8 cellular contexts compared by ENCODE assay signal in genomic region chr11:59206635-59207034, GRCh38. TPM values are rescaled to one million over a fixed set of nuclear protein-coding genes. Genes with fewer than 3 reads are reported as not detected.
A peak's percentile ranks its signal among the peaks of the same experiment; 100 is the strongest.
DNase-seq lines count a peak whose midpoint lies in the region; ATAC-seq, FAIRE-seq and TF ChIP-seq lines count a peak whose summit lies in the region.

No MANE protein-coding gene starts in this region.

- CTCF ChIA-PET in K562 (lab: Yijun Ruan, JAX; ENCODE audit: low intra/inter-chr PET ratio) (interaction anchor here (3.6 kb wide), 1 partner anchor 36 kb away, joined by 36 read pairs; the partner anchor contains the start of gene DTX4), HepG2 (lab: Yijun Ruan, JAX; ENCODE audit: low intra/inter-chr PET ratio, low total read pairs) (interaction anchor here (2.2 to 4.2 kb wide), 2 partner anchors 20 to 35 kb away, joined by 5 to 77 read pairs; partner anchors contain the start of gene DTX4)

- FAIRE-seq in K562 (lab: Jason Lieb, UNC) (peak; percentile 49), HepG2 (lab: Jason Lieb, UNC) (peak; percentile 70)

- no peaks in the 10 kb centered on the region for H3K9me3 ChIP-seq in heart left ventricle
- H3K9me3 ChIP-seq in K562 (replicated peaks; ENCODE audit: control insufficient read depth, insufficient read depth, low read depth, low read length) = no peaks in the 10 kb centered on the region
- no peaks in the 10 kb centered on the region for H3K9me3 ChIP-seq in HepG2 (ENCODE audit: low read length)
- H3K9me3 ChIP-seq in suprapubic skin = no peaks in the 10 kb centered on the region

- H3K27ac ChIP-seq in heart left ventricle = peak overlapping the region in 1 of 12 donors; percentile 10
- no peak overlapping the region for H3K27ac ChIP-seq in K562 (ENCODE audit: extremely low read depth, low read depth, low read length)
- no peak overlapping the region for H3K27ac ChIP-seq in HepG2 (ENCODE audit: extremely low read length, insufficient read depth, low read length)
- no peak overlapping the region for H3K27ac ChIP-seq in suprapubic skin

- peak in 1 of 2 experiments; percentile 47; a peak in 2 of 4 replicates for TF ChIP-seq RAD21 in K562 (CRISPR knock-in tag; conservative IDR thresholded peaks at IDR 0.05 in 1 of 2, IDR thresholded peaks at IDR 0.05 in 1 of 2)
- TF ChIP-seq RAD21 in HepG2 (CRISPR knock-in tag; IDR thresholded peaks at IDR 0.05) = no peak

- H4K20me1 ChIP-seq in K562 (replicated peaks; ENCODE audit: control insufficient read depth, insufficient read depth, low read length) (no peaks in the 10 kb centered on the region; the same call in 1 of the 2 replicates), HepG2 (ENCODE audit: insufficient read depth, low read length) (no peaks in the 10 kb centered on the region)

- TF ChIP-seq EP300 in K562 (IDR thresholded peaks at IDR 0.05; ENCODE audit: low read length) = no peak
- no peak for TF ChIP-seq EP300 in HepG2 (IDR thresholded peaks at IDR 0.05; ENCODE audit: low read depth in 2 of 2, low read length in 2 of 2)
- no peak for TF ChIP-seq EP300 in HepG2 (CRISPR knock-in tag; IDR thresholded peaks at IDR 0.05; ENCODE audit: borderline replicate concordance)
- no peak for TF ChIP-seq EP300 in suprapubic skin (IDR thresholded peaks at IDR 0.05)

- no peak overlapping the region for H3K9ac ChIP-seq in K562 (ENCODE audit: insufficient read depth in 1 of 2, low read depth in 2 of 2, low read length in 2 of 2)
- H3K9ac ChIP-seq in HepG2 (ENCODE audit: insufficient read depth, low read depth, low read length) = no peak overlapping the region

- no peaks in the 10 kb centered on the region for H3K27me3 ChIP-seq in heart left ventricle
- peaks cover 4 to 24% of the 10 kb centered on the region in 2 experiments; a peak in 3 of 5 replicates for H3K27me3 ChIP-seq in K562 (ENCODE audit: control insufficient read depth in 2 of 2, insufficient read depth in 2 of 2, low read length in 2 of 2)
- H3K27me3 ChIP-seq in HepG2 (ENCODE audit: control insufficient read depth in 1 of 2, insufficient read depth in 2 of 2, low read length in 2 of 2) = no peaks in the 10 kb centered on the region
- H3K27me3 ChIP-seq in suprapubic skin = no peaks in the 10 kb centered on the region

- intact Hi-C loops in heart left ventricle (cut with DNase I) (loop anchor here in 8 of 10 donors (1.0 to 5.0 kb wide), 4 partner anchors 35 to 78 kb away; no protein-coding TSS in a partner anchor), Right ventricle myocardium inferior (cut with DNase I) (loop anchor here (1.0 to 5.0 kb wide), 2 partner anchors 35 to 76 kb away; no protein-coding TSS in a partner anchor), K562 (cut with micrococcal nuclease) (loop anchor here (1.0 kb wide), 1 partner anchor 78 kb away; no protein-coding TSS in a partner anchor), HepG2 (cut with micrococcal nuclease; ENCODE audit: unreplicated experiment) (loop anchor here (1.0 to 10.0 kb wide), 2 partner anchors 62 to 226 kb away; partner anchors contain the start of gene FAM111A)

- WGBS in heart left ventricle, 4 donors = 55 to 61% (median 60%) methylated on average over 4 of the region's 4 CpGs
- WGBS in K562 (ENCODE audit: insufficient coverage, low coverage, missing lambda C conversion rate) = 0% methylated on average over 4 of the region's 4 CpGs
- WGBS in HepG2 (ENCODE audit: low lambda C conversion rate) = 66% methylated on average over 3 of the region's 4 CpGs
- WGBS in suprapubic skin = 60% methylated on average over 4 of the region's 4 CpGs

- POLR2A ChIA-PET in K562 (lab: Yijun Ruan, JAX) = interaction anchor here (0.6 to 1.2 kb wide), 2 partner anchors 16 to 38 kb away, joined by 3 read pairs; no protein-coding TSS in a partner anchor
- POLR2A ChIA-PET in HepG2 (lab: Yijun Ruan, JAX) = interaction anchor here (1.0 kb wide), 1 partner anchor 35 kb away, joined by 4 read pairs; the partner anchor contains the start of gene DTX4

- 0 out of 2 replicates have a peak overlapping the region, but pooled peaks have one; percentile 32 for H2AFZ ChIP-seq in K562 (ENCODE audit: low read depth, low read length)
- no peak overlapping the region for H2AFZ ChIP-seq in HepG2 (ENCODE audit: low read length)

- H3K36me3 ChIP-seq in heart left ventricle (peaks cover 0 to 36% (median 3%) of the 10 kb centered on the region in 9 donors), K562 (ENCODE audit: control insufficient read depth, insufficient read depth, low read length) (no peaks in the 10 kb centered on the region), HepG2 (replicated peaks in 1 of 2; ENCODE audit: control insufficient read depth in 1 of 2, insufficient read depth in 2 of 2, low read length in 2 of 2) (peaks cover 3 to 5% of the 10 kb centered on the region in 2 experiments; a peak in 2 of 5 replicates), suprapubic skin (peaks cover 5% of the 10 kb centered on the region)

- H3K9me1 ChIP-seq in K562 (ENCODE audit: control insufficient read depth, insufficient read depth, low read length) = no peaks in the 10 kb centered on the region

- in situ Hi-C loops in K562 (cut with MboI) = no loop called here
- in situ Hi-C loops in HepG2 (cut with HindIII; ENCODE audit: extremely low pct_ligation_motif_present, low pct_unique_long_range_greater_than_20kb) = loop anchor here (5.0 kb wide), 2 partner anchors 34 to 226 kb away; partner anchors contain the start of gene DTX4

- H3K4me2 ChIP-seq in K562 (ENCODE audit: insufficient read depth, low read length) (no peak overlapping the region; the same call in 1 of the 2 replicates), HepG2 (ENCODE audit: low read depth, low read length) (no peak overlapping the region)

- TF ChIP-seq POLR2A in heart left ventricle (IDR thresholded peaks at IDR 0.05) (no peak), K562 (conservative IDR thresholded peaks at IDR 0.05) (no peak), HepG2 (IDR thresholded peaks at IDR 0.05; ENCODE audit: insufficient read depth in 1 of 2, low read depth in 2 of 2, low read length in 2 of 2) (no peak), suprapubic skin (IDR thresholded peaks at IDR 0.05) (no peak)

- BruUV-seq in K562 (replicated peaks; lab: Mats Ljungman, UMichigan) = no TSS peak
- BruUV-seq in HepG2 (replicated peaks; lab: Mats Ljungman, UMichigan) = no TSS peak

- DNase-seq in heart left ventricle (peak in 2 of 5 donors; percentile 32 to 60), Right ventricle myocardium inferior (ENCODE audit: missing footprints) (no peak), NCI-H1105 treated with DMSO at 0.1 percent for 48 hours (lab: John Stamatoyannopoulos, UW) (peak; percentile 41), K562 (ENCODE audit: extremely low read depth in 1 of 4, low spot score in 3 of 4) (peak; percentile 30 to 53 (median 35)), HepG2 (ENCODE audit: low spot score) (peak; percentile 42), NCI-H2081 treated with DMSO at 0.1 percent for 48 hours (lab: John Stamatoyannopoulos, UW) (no peak), suprapubic skin (ENCODE audit: low spot score in 2 of 2) (no peak)

- peaks cover 0 to 25% (median 6%) of the 10 kb centered on the region in 12 donors for H3K4me1 ChIP-seq in heart left ventricle
- H3K4me1 ChIP-seq in K562 (replicated peaks in 1 of 2; ENCODE audit: control insufficient read depth in 2 of 2, insufficient read depth in 2 of 2, low read length in 2 of 2) = no peaks in the 10 kb centered on the region
- H3K4me1 ChIP-seq in HepG2 (ENCODE audit: insufficient read depth, low read length) = peaks cover 1% of the 10 kb centered on the region; the same call in 1 of the 2 replicates
- peaks cover 10% of the 10 kb centered on the region for H3K4me1 ChIP-seq in suprapubic skin

- no peaks in the 10 kb centered on the region for H3K79me2 ChIP-seq in K562 (ENCODE audit: control insufficient read depth, insufficient read depth, low read length)
- H3K79me2 ChIP-seq in HepG2 (ENCODE audit: insufficient read depth, low read length) = no peaks in the 10 kb centered on the region

- peak in 11 of 12 donors; percentile 31 to 59 (median 48) for TF ChIP-seq CTCF in heart left ventricle (IDR thresholded peaks at IDR 0.05)
- TF ChIP-seq CTCF in K562 (IDR thresholded peaks at IDR 0.05 in 2 of 3, conservative IDR thresholded peaks at IDR 0.05 in 1 of 3; ENCODE audit: insufficient read depth in 2 of 3, low read depth in 1 of 3, low read length in 3 of 3) = peak; percentile 60 to 70 (median 64)
- peak; percentile 65 for TF ChIP-seq CTCF in HepG2 (CRISPR knock-in tag; IDR thresholded peaks at IDR 0.05)
- peak in 1 of 2 donors; percentile 37 for TF ChIP-seq CTCF in suprapubic skin (IDR thresholded peaks at IDR 0.05)

- ATAC-seq in heart left ventricle (peak in 1 of 4 donors; percentile 61), Right ventricle myocardium inferior (no peak), K562 (peak; percentile 89), HepG2 (peak; percentile 88), HG03354 (IDR thresholded peaks at IDR 0.05; ENCODE audit: poor library complexity, severe bottlenecking, unreplicated experiment) (no peak)

- H3K4me3 ChIP-seq in heart left ventricle (no peak overlapping the region), K562 (no peak overlapping the region), HepG2 (replicated peaks in 1 of 3; ENCODE audit: insufficient read depth in 1 of 3, low read depth in 2 of 3, low read length in 3 of 3) (no peak overlapping the region), suprapubic skin (no peak overlapping the region)

RNA-seq across cellular contexts. Expression of gene MPEG1, which starts 6.1 kb away (rescaled TPM):
- 10 to 100 TPM in 3 of 9 donors, 1 to 10 TPM in 6; 2.8 to 78.6 (median 7.1) TPM for total RNA-seq in heart left ventricle
- polyA plus RNA-seq in heart left ventricle = 1 to 10 TPM; 1.4 to 3.6 TPM
- total RNA-seq in Right ventricle myocardium inferior = 18.3 TPM
- total RNA-seq in K562 (2011; cell fraction: chromatin; rRNA removed; ENCODE audit: low replicate concordance) = not detected in 2 replicates
- not detected in 2 replicates for total RNA-seq in K562 (2011; cell fraction: nucleolus; rRNA removed)
- total RNA-seq in K562 (2011; cell fraction: nucleoplasm; rRNA removed) = not detected in 2 replicates
- total RNA-seq in K562 (2014; rRNA removed) = not detected in 2 replicates
- total RNA-seq in K562 (2014; rRNA removed; fragmentation: Illumina TruSeq; extraction: Trizol) = not detected in 2 replicates
- not detected in 2 replicates for total RNA-seq in K562 (2015; rRNA removed; fragmentation: Illumina TruSeq; extraction: Trizol)
- 0.07 TPM in 2 replicates for total RNA-seq in K562 (2021)
- not detected in 2 replicates for polyA plus RNA-seq in K562 (2011; rRNA removed)
- not detected in 2 replicates for polyA plus RNA-seq in K562 (2011; cell fraction: cytosol; rRNA removed)
- polyA plus RNA-seq in K562 (2011; cell fraction: nucleus; rRNA removed) = not detected in 2 replicates
- not detected in 2 replicates for polyA plus RNA-seq in K562 (2012)
- not detected in 2 replicates for polyA plus RNA-seq in K562 (2014; fragmentation: Illumina TruSeq; extraction: Trizol)
- not detected for polyA plus RNA-seq in K562 (2014; fragmentation: Nextera tagmentation; extraction: Ambion mirVana)
- not detected in 2 replicates for polyA plus RNA-seq in K562 (2014; rRNA removed)
- polyA minus RNA-seq in K562 (2011; rRNA and poly(A)+ RNA removed) = not detected in 2 replicates
- polyA minus RNA-seq in K562 (2011; cell fraction: cytosol; rRNA and poly(A)+ RNA removed) = not detected in 2 replicates
- polyA minus RNA-seq in K562 (2011; cell fraction: nucleus; rRNA and poly(A)+ RNA removed) = not detected in 2 replicates
- not detected in 2 replicates for total RNA-seq in HepG2 (2016; rRNA removed; fragmentation: Illumina TruSeq; extraction: Trizol)
- total RNA-seq in HepG2 (2016; cell fraction: cytosol; rRNA removed; fragmentation: Illumina TruSeq; extraction: Trizol; ENCODE audit: low read depth) = not detected in 2 replicates
- not detected in 2 replicates for total RNA-seq in HepG2 (2016; cell fraction: insoluble cytoplasmic fraction; rRNA removed; fragmentation: Illumina TruSeq; extraction: Trizol)
- not detected in 2 replicates for total RNA-seq in HepG2 (2016; cell fraction: membrane; rRNA removed; fragmentation: Illumina TruSeq; extraction: Trizol)
- not detected in 2 replicates for total RNA-seq in HepG2 (2016; cell fraction: nucleus; rRNA removed; fragmentation: Illumina TruSeq; extraction: Trizol)
- not detected in 2 replicates for polyA plus RNA-seq in HepG2 (2011; rRNA removed)
- not detected in 2 replicates for polyA plus RNA-seq in HepG2 (2011; cell fraction: cytosol; rRNA removed)
- polyA plus RNA-seq in HepG2 (2011; cell fraction: nucleus; rRNA removed) = not detected in 2 replicates
- not detected in 2 replicates for polyA plus RNA-seq in HepG2 (2012)
- polyA plus RNA-seq in HepG2 (2016; cell fraction: cytosol; fragmentation: Illumina TruSeq; extraction: Trizol; ENCODE audit: low read depth) = not detected in 2 replicates
- not detected in 2 replicates for polyA plus RNA-seq in HepG2 (2016; cell fraction: insoluble cytoplasmic fraction; fragmentation: Illumina TruSeq; extraction: Trizol; ENCODE audit: low read depth)
- not detected in 2 replicates for polyA plus RNA-seq in HepG2 (2016; cell fraction: membrane; fragmentation: Illumina TruSeq; extraction: Trizol; ENCODE audit: low read depth)
- not detected in 2 replicates for polyA plus RNA-seq in HepG2 (2016; cell fraction: nucleus; fragmentation: Illumina TruSeq; extraction: Trizol; ENCODE audit: insufficient read depth, low read depth)
- not detected in 2 replicates for polyA minus RNA-seq in HepG2 (2011; rRNA and poly(A)+ RNA removed; ENCODE audit: low replicate concordance)
- not detected in 2 replicates for polyA minus RNA-seq in HepG2 (2011; cell fraction: cytosol; rRNA and poly(A)+ RNA removed)
- not detected in 2 replicates for polyA minus RNA-seq in HepG2 (2011; cell fraction: nucleus; rRNA and poly(A)+ RNA removed)
- total RNA-seq in suprapubic skin = 1 to 10 TPM; 2.3 to 4.5 (median 2.9) TPM

RNA-seq across cellular contexts. Expression of gene DTX4, which starts 34.7 kb away (rescaled TPM):
- 1 to 10 TPM in 8 of 9 donors, under 1 TPM in 1; 0.74 to 6.8 (median 2.1) TPM for total RNA-seq in heart left ventricle
- 1 to 10 TPM in 1 of 2 donors, under 1 TPM in 1; 0.76 to 1.1 TPM for polyA plus RNA-seq in heart left ventricle
- total RNA-seq in Right ventricle myocardium inferior = 2.1 TPM
- not detected in 2 replicates for total RNA-seq in K562 (2011; cell fraction: chromatin; rRNA removed; ENCODE audit: low replicate concordance)
- not detected in 2 replicates for total RNA-seq in K562 (2011; cell fraction: nucleolus; rRNA removed)
- 0.15 TPM in 1 of 2 replicates, not detected in the other for total RNA-seq in K562 (2011; cell fraction: nucleoplasm; rRNA removed)
- 0.20 TPM in 1 of 2 replicates, not detected in the other for total RNA-seq in K562 (2014; rRNA removed)
- total RNA-seq in K562 (2014; rRNA removed; fragmentation: Illumina TruSeq; extraction: Trizol) = 0.03 TPM in 1 of 2 replicates, not detected in the other
- 0.04 and 0.15 TPM in 2 replicates for total RNA-seq in K562 (2015; rRNA removed; fragmentation: Illumina TruSeq; extraction: Trizol)
- 0.11 and 0.47 TPM in 2 replicates for total RNA-seq in K562 (2021)
- 0.07 TPM in 1 of 2 replicates, not detected in the other for polyA plus RNA-seq in K562 (2011; rRNA removed)
- polyA plus RNA-seq in K562 (2011; cell fraction: cytosol; rRNA removed) = 0.01 TPM in 2 replicates
- polyA plus RNA-seq in K562 (2011; cell fraction: nucleus; rRNA removed) = 0.04 and 0.08 TPM in 2 replicates
- polyA plus RNA-seq in K562 (2012) = 0.04 and 0.05 TPM in 2 replicates
- polyA plus RNA-seq in K562 (2014; fragmentation: Illumina TruSeq; extraction: Trizol) = 0.06 TPM in 2 replicates
- under 1 TPM in 1 of 2 experiments, not detected in 1; 0.03 TPM for polyA plus RNA-seq in K562 (2014; fragmentation: Nextera tagmentation; extraction: Ambion mirVana)
- 0.04 TPM in 1 of 2 replicates, not detected in the other for polyA plus RNA-seq in K562 (2014; rRNA removed)
- 0.04 TPM in 1 of 2 replicates, not detected in the other for polyA minus RNA-seq in K562 (2011; rRNA and poly(A)+ RNA removed)
- not detected in 2 replicates for polyA minus RNA-seq in K562 (2011; cell fraction: cytosol; rRNA and poly(A)+ RNA removed)
- polyA minus RNA-seq in K562 (2011; cell fraction: nucleus; rRNA and poly(A)+ RNA removed) = 0.40 TPM in 1 of 2 replicates, not detected in the other
- 5.6 and 6.9 TPM in 2 replicates for total RNA-seq in HepG2 (2016; rRNA removed; fragmentation: Illumina TruSeq; extraction: Trizol)
- 1.0 and 1.1 TPM in 2 replicates for total RNA-seq in HepG2 (2016; cell fraction: cytosol; rRNA removed; fragmentation: Illumina TruSeq; extraction: Trizol; ENCODE audit: low read depth)
- 5.8 and 5.9 TPM in 2 replicates for total RNA-seq in HepG2 (2016; cell fraction: insoluble cytoplasmic fraction; rRNA removed; fragmentation: Illumina TruSeq; extraction: Trizol)
- 4.1 and 4.8 TPM in 2 replicates for total RNA-seq in HepG2 (2016; cell fraction: membrane; rRNA removed; fragmentation: Illumina TruSeq; extraction: Trizol)
- 5.4 and 6.2 TPM in 2 replicates for total RNA-seq in HepG2 (2016; cell fraction: nucleus; rRNA removed; fragmentation: Illumina TruSeq; extraction: Trizol)
- polyA plus RNA-seq in HepG2 (2011; rRNA removed) = 0.50 and 0.67 TPM in 2 replicates
- polyA plus RNA-seq in HepG2 (2011; cell fraction: cytosol; rRNA removed) = 0.37 and 0.47 TPM in 2 replicates
- polyA plus RNA-seq in HepG2 (2011; cell fraction: nucleus; rRNA removed) = 2.6 and 3.0 TPM in 2 replicates
- polyA plus RNA-seq in HepG2 (2012) = 0.91 and 0.99 TPM in 2 replicates
- 0.53 and 0.69 TPM in 2 replicates for polyA plus RNA-seq in HepG2 (2016; cell fraction: cytosol; fragmentation: Illumina TruSeq; extraction: Trizol; ENCODE audit: low read depth)
- polyA plus RNA-seq in HepG2 (2016; cell fraction: insoluble cytoplasmic fraction; fragmentation: Illumina TruSeq; extraction: Trizol; ENCODE audit: low read depth) = 5.1 and 5.8 TPM in 2 replicates
- polyA plus RNA-seq in HepG2 (2016; cell fraction: membrane; fragmentation: Illumina TruSeq; extraction: Trizol; ENCODE audit: low read depth) = 2.1 and 2.3 TPM in 2 replicates
- 6.9 and 7.2 TPM in 2 replicates for polyA plus RNA-seq in HepG2 (2016; cell fraction: nucleus; fragmentation: Illumina TruSeq; extraction: Trizol; ENCODE audit: insufficient read depth, low read depth)
- polyA minus RNA-seq in HepG2 (2011; rRNA and poly(A)+ RNA removed; ENCODE audit: low replicate concordance) = 3.2 and 10.3 TPM in 2 replicates
- 1.1 and 1.2 TPM in 2 replicates for polyA minus RNA-seq in HepG2 (2011; cell fraction: cytosol; rRNA and poly(A)+ RNA removed)
- polyA minus RNA-seq in HepG2 (2011; cell fraction: nucleus; rRNA and poly(A)+ RNA removed) = 2.4 and 2.8 TPM in 2 replicates
- 10 to 100 TPM in 1 of 4 donors, 1 to 10 TPM in 3; 8.3 to 11.5 (median 8.9) TPM for total RNA-seq in suprapubic skin

Comparison
In these comparisons a context has a peak if more than half of its experiments do, and no peak if none do; other contexts are left out.
1. ATAC-seq: peak in K562 (single experiment) and HepG2 (single experiment); none in Right ventricle myocardium inferior (single experiment) and HG03354 (single experiment).
2. DNase-seq: peak in NCI-H1105 treated with DMSO at 0.1 percent for 48 hours (single experiment), K562 (4 of 4) and HepG2 (single experiment); none in Right ventricle myocardium inferior (single experiment), NCI-H2081 treated with DMSO at 0.1 percent for 48 hours (single experiment) and suprapubic skin (0 of 2).